In genomic region chr13:40983725-40984669, GRCh38 we compare ENCODE assay signal across 10 cellular contexts. TPM values are rescaled to one million over a fixed set of nuclear protein-coding genes. Genes with fewer than 3 reads are reported as not detected.
DNase-seq lines count a peak whose midpoint lies in the region; ATAC-seq, FAIRE-seq and TF ChIP-seq lines count a peak whose summit lies in the region.
"Had no signal": no experiment of that assay in that cellular context is flagged by ENCODE, and none has a peak within 500 bp of the region (broad histone marks: within the 10 kb centered on the region; RNA-seq: fewer than 3 reads in every experiment).

No MANE protein-coding gene starts in this region.

- TF ChIP-seq CTCF in bronchial epithelial cell (IDR thresholded peaks at IDR 0.05; ENCODE audit: insufficient read depth, low read length, severe bottlenecking) (no peak), natural killer cell (IDR thresholded peaks at IDR 0.05) (no peak), mucosa of descending colon (IDR thresholded peaks at IDR 0.05) (no peak)

- H3K9me3 Mint-ChIP-seq in CD4-positive, CD25-positive, alpha-beta regulatory T cell, result peaks cover 0 to 1% (median 0%) of the 10 kb centered on the region in 7 donors
- no peaks in the 10 kb centered on the region for H3K9me3 Mint-ChIP-seq in natural killer cell

- peaks cover 2% of the 10 kb centered on the region for H3K36me3 ChIP-seq in CD4-positive, CD25-positive, alpha-beta regulatory T cell (ENCODE audit: control insufficient read depth, insufficient read depth, low read length)
- H3K36me3 ChIP-seq in bronchial epithelial cell (ENCODE audit: control insufficient read depth, insufficient read depth, low read length) (peaks cover 2% of the 10 kb centered on the region), mucosa of descending colon (ENCODE audit: low read depth) (no peaks in the 10 kb centered on the region)

- peak overlapping the region; percentile 85 to 97 (median 94) for H3K4me3 Mint-ChIP-seq in CD4-positive, CD25-positive, alpha-beta regulatory T cell
- peak overlapping the region; percentile 99 for H3K4me3 Mint-ChIP-seq in natural killer cell

- no peak for FAIRE-seq in bronchial epithelial cell (lab: Jason Lieb, UNC)

- peak in 1 of 3 donors; percentile 32 for DNase-seq in CD4-positive, CD25-positive, alpha-beta regulatory T cell
- DNase-seq in NCI-H1105 treated with DMSO at 0.1 percent for 48 hours (lab: John Stamatoyannopoulos, UW), result peak; percentile 75
- peak; percentile 20 for DNase-seq in bronchial epithelial cell (ENCODE audit: low read depth)
- no peak for DNase-seq in natural killer cell
- DNase-seq in mucosa of descending colon, result no peak
- DNase-seq in effector CD8-positive, alpha-beta T cell (lab: John Stamatoyannopoulos, UW), result no peak
- no peak for DNase-seq in stimulated activated CD4-positive, alpha-beta T cell treated with anti-CD3 and anti-CD28 coated beads, Interleukin-12 subunit alpha, Interleukin-12 subunit beta, amount 100 ng/mL, for 4 hours
- DNase-seq: activated CD4-positive, alpha-beta T cell treated with anti-CD3 and anti-CD28 coated beads for 4 hours; stimulated activated CD8-positive, alpha-beta memory T cell treated with anti-CD3 and anti-CD28 coated beads, Interleukin-4, amount 100 ng/mL, for 48 hours had no signal

- H3K27me3 ChIP-seq in CD4-positive, CD25-positive, alpha-beta regulatory T cell (ENCODE audit: control insufficient read depth, insufficient read depth, low read length), result no peaks in the 10 kb centered on the region
- H3K27me3 ChIP-seq in bronchial epithelial cell (ENCODE audit: control insufficient read depth, insufficient read depth, low read length), result no peaks in the 10 kb centered on the region

- H3K27me3 Mint-ChIP-seq in CD4-positive, CD25-positive, alpha-beta regulatory T cell, result no peaks in the 10 kb centered on the region
- H3K27me3 Mint-ChIP-seq in natural killer cell (ENCODE audit: low read depth in 2 of 2), result no peaks in the 10 kb centered on the region

- peak overlapping the region; percentile 95 to 99 (median 96) for H3K27ac Mint-ChIP-seq in CD4-positive, CD25-positive, alpha-beta regulatory T cell
- H3K27ac Mint-ChIP-seq in natural killer cell, result peak overlapping the region; percentile 87 to 93

- no peak for ATAC-seq in CD4-positive, CD25-positive, alpha-beta regulatory T cell (ENCODE audit: low read depth in 2 of 2)
- ATAC-seq in natural killer cell, result peak in 1 of 3 donors; percentile 14
- no peak for ATAC-seq in mucosa of descending colon
- ATAC-seq in HG03469 (IDR thresholded peaks at IDR 0.05; ENCODE audit: unreplicated experiment), result no peak

- peaks cover 62% of the 10 kb centered on the region for H3K4me1 ChIP-seq in CD4-positive, CD25-positive, alpha-beta regulatory T cell (ENCODE audit: control insufficient read depth, insufficient read depth, low read length, poor library complexity, severe bottlenecking)
- H3K4me1 ChIP-seq in mucosa of descending colon (ENCODE audit: low read depth), result peaks cover 39% of the 10 kb centered on the region

- peak overlapping the region; percentile 94 for H3K27ac ChIP-seq in CD4-positive, CD25-positive, alpha-beta regulatory T cell (ENCODE audit: insufficient read depth, low read length, poor library complexity, severe bottlenecking)

- H3K36me3 Mint-ChIP-seq in CD4-positive, CD25-positive, alpha-beta regulatory T cell, result peaks cover 9% of the 10 kb centered on the region
- peaks cover 6% of the 10 kb centered on the region for H3K36me3 Mint-ChIP-seq in natural killer cell

- peak overlapping the region; percentile 100 for H3K4me3 ChIP-seq in CD4-positive, CD25-positive, alpha-beta regulatory T cell (ENCODE audit: low read depth, low read length)
- H3K4me3 ChIP-seq in bronchial epithelial cell (ENCODE audit: low read depth, low read length) (no peak overlapping the region), mucosa of descending colon (no peak overlapping the region)

- peaks cover 43 to 58% (median 52%) of the 10 kb centered on the region in 4 donors for H3K4me1 Mint-ChIP-seq in CD4-positive, CD25-positive, alpha-beta regulatory T cell
- H3K4me1 Mint-ChIP-seq in natural killer cell, result peaks cover 80 to 81% of the 10 kb centered on the region in 2 donors

- H3K9me3 ChIP-seq in CD4-positive, CD25-positive, alpha-beta regulatory T cell (ENCODE audit: control insufficient read depth in 2 of 2, low read length in 2 of 2), result no peaks in the 10 kb centered on the region
- H3K9me3 ChIP-seq in mucosa of descending colon, result no peaks in the 10 kb centered on the region

- intact Hi-C loops in natural killer cell (cut with micrococcal nuclease) (loop anchor here (2.0 to 5.0 kb wide), 2 partner anchors 21 to 62 kb away; no protein-coding TSS in a partner anchor), mucosa of descending colon (cut with DNase I, micrococcal nuclease) (no loop called here)

RNA-seq across cellular contexts. Expression of gene ELF1, which starts 35.1 kb away (rescaled TPM):
- total RNA-seq in CD4-positive, CD25-positive, alpha-beta regulatory T cell, result 285 TPM
- 100 to 1,000 TPM; 122 to 178 (median 141) TPM for polyA plus RNA-seq in CD4-positive, CD25-positive, alpha-beta regulatory T cell
- total RNA-seq in bronchial epithelial cell, result 57.7 and 71.3 TPM in 2 replicates
- 100 to 1,000 TPM; 174 to 216 (median 193) TPM for total RNA-seq in natural killer cell
- total RNA-seq in mucosa of descending colon, result 100 to 1,000 TPM in 1 of 3 donors, 10 to 100 TPM in 2; 80.2 to 111 (median 96.8) TPM

Comparison
In these comparisons a context has a peak if more than half of its experiments do, and no peak if none do; other contexts are left out.
1. DNase-seq: peak in NCI-H1105 treated with DMSO at 0.1 percent for 48 hours (single experiment) and bronchial epithelial cell (single experiment); none in natural killer cell (single experiment), mucosa of descending colon (0 of 3), effector CD8-positive, alpha-beta T cell (single experiment) and stimulated activated CD4-positive, alpha-beta T cell treated with anti-CD3 and anti-CD28 coated beads, Interleukin-12 subunit alpha, Interleukin-12 subunit beta, amount 100 ng/mL, for 4 hours (single experiment).